Comparison of ENCODE assay signal across 24 cellular contexts in genomic region chr6:7687145-7688113, GRCh38.
"Had no signal": no experiment of that assay in that cellular context is flagged by ENCODE, and none has a peak within 500 bp of the region (broad histone marks: within the 10 kb centered on the region; RNA-seq: fewer than 3 reads in every experiment).

No MANE protein-coding gene starts in this region.

- H3K9me3 Mint-ChIP-seq: immature natural killer cell; memory B cell; naive B cell; nephron; stimulated activated effector memory CD8-positive, alpha-beta T cell treated with anti-CD3 and anti-CD28 coated beads, Interleukin-12 subunit alpha, Interleukin-12 subunit beta, amount 100 ng/mL, for 72 hours had no signal

- DNase-seq: dermis blood vessel endothelial cell; esophagus squamous epithelium; foreskin fibroblast; glutamatergic neuron; immature natural killer cell; left ventricle myocardium inferior; lower lobe of right lung; midbrain; naive B cell; occipital lobe; psoas muscle; retina; right lobe of liver; stimulated activated CD4-positive, alpha-beta T cell treated with anti-CD3 and anti-CD28 coated beads, Interleukin-4, amount 100 ng/mL, for 1 hour; stimulated activated CD8-positive, alpha-beta memory T cell treated with anti-CD3 and anti-CD28 coated beads, Interleukin-4, amount 100 ng/mL, for 48 hours; stimulated activated naive CD8-positive, alpha-beta T cell treated with anti-CD3 and anti-CD28 coated beads, Interleukin-15, Interleukin-2, amounts not matched to agents 100 U/mL and 50 U/mL, for 24 hours; tibial artery; upper lobe of left lung; uterus had no signal

- H3K4me1 Mint-ChIP-seq: immature natural killer cell; memory B cell; naive B cell; stimulated activated effector memory CD8-positive, alpha-beta T cell treated with anti-CD3 and anti-CD28 coated beads, Interleukin-12 subunit alpha, Interleukin-12 subunit beta, amount 100 ng/mL, for 72 hours had no signal

- H3K4me3 Mint-ChIP-seq: immature natural killer cell; memory B cell; naive B cell; nephron; stimulated activated effector memory CD8-positive, alpha-beta T cell treated with anti-CD3 and anti-CD28 coated beads, Interleukin-12 subunit alpha, Interleukin-12 subunit beta, amount 100 ng/mL, for 72 hours had no signal

- ATAC-seq: gastroesophageal sphincter; psoas muscle; stimulated activated effector memory CD8-positive, alpha-beta T cell treated with anti-CD3 and anti-CD28 coated beads, Interleukin-12 subunit alpha, Interleukin-12 subunit beta, amount 100 ng/mL, for 72 hours; stimulated activated naive CD8-positive, alpha-beta T cell treated with anti-CD3 and anti-CD28 coated beads, Interleukin-15, Interleukin-2, amounts not matched to agents 100 U/mL and 50 U/mL, for 24 hours had no signal

- H3K36me3 Mint-ChIP-seq: immature natural killer cell; memory B cell; naive B cell; stimulated activated effector memory CD8-positive, alpha-beta T cell treated with anti-CD3 and anti-CD28 coated beads, Interleukin-12 subunit alpha, Interleukin-12 subunit beta, amount 100 ng/mL, for 72 hours had no signal

- FAIRE-seq: keratinocyte had no signal

- H3K27ac Mint-ChIP-seq: immature natural killer cell; memory B cell; naive B cell; nephron; stimulated activated effector memory CD8-positive, alpha-beta T cell treated with anti-CD3 and anti-CD28 coated beads, Interleukin-12 subunit alpha, Interleukin-12 subunit beta, amount 100 ng/mL, for 72 hours had no signal
